9 cellular contexts compared by ENCODE assay signal in genomic region chr6:103264020-103264419, GRCh38.
"Had no signal": no experiment of that assay in that cellular context is flagged by ENCODE, and none has a peak within 500 bp of the region (broad histone marks: within the 10 kb centered on the region; RNA-seq: fewer than 3 reads in every experiment).

No MANE protein-coding gene starts in this region.

- H3K4me3 Mint-ChIP-seq: HFFc6, IgD-negative memory B cell had no signal

- H3K27ac ChIP-seq: GM23248, HL-60 had no signal

- ATAC-seq: HCT116, HepG2 had no signal

- H3K27ac Mint-ChIP-seq: HFFc6, IgD-negative memory B cell had no signal

- DNase-seq: GM23248, GOT3, H7, HFFc6 had no signal

- H3K4me3 ChIP-seq: GM23248, HAP-1 had no signal

- H3K36me3 ChIP-seq: HAP-1 had no signal

- H3K9me3 ChIP-seq: HAP-1 had no signal

- H3K4me1 Mint-ChIP-seq: IgD-negative memory B cell had no signal

- H3K27me3 Mint-ChIP-seq: IgD-negative memory B cell had no signal

- H3K4me1 ChIP-seq: HAP-1 had no signal
